In the genomic region with DNA sequence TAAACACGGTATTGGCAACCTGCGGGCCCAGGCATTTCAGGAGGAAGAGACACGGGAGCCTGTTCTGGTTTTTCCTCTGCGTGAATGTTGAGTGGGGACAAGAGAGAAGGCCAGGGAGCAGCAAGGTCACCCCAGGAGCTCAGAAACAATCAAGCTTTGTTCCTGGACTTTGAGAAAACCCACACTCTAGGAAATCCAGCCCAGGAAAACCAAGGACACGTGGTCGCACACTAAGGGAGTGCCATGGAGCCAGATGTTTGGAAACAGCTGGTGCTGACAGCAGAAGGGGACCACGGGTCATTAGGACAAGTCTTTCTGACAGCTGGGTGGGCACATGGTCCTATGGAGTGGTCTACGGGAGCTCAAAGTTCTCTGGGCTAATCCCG, we compare ENCODE assay signal across 1 cellular context.
A peak's percentile ranks its signal among the peaks of the same experiment; 100 is the strongest.
TF ChIP-seq lines count a peak whose summit lies in the region.

No MANE protein-coding gene starts in this region.

TF ChIP-seq in HepG2, 621 proteins besides CTCF, POLR2A, EP300 and RAD21 (continued from another document and continues in another):
- TF ChIP-seq, protein P1, sequence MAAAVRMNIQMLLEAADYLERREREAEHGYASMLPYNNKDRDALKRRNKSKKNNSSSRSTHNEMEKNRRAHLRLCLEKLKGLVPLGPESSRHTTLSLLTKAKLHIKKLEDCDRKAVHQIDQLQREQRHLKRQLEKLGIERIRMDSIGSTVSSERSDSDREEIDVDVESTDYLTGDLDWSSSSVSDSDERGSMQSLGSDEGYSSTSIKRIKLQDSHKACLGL (CRISPR knock-in tag; IDR thresholded peaks at IDR 0.05): 0 out of 2 replicates have a peak, but pooled peaks have one; percentile 47
- TF ChIP-seq JUND (CRISPR knock-in tag; IDR thresholded peaks at IDR 0.05): no peak
- peak; percentile 91 for TF ChIP-seq SALL1 (CRISPR knock-in tag; IDR thresholded peaks at IDR 0.05)
- TF ChIP-seq, protein P2, sequence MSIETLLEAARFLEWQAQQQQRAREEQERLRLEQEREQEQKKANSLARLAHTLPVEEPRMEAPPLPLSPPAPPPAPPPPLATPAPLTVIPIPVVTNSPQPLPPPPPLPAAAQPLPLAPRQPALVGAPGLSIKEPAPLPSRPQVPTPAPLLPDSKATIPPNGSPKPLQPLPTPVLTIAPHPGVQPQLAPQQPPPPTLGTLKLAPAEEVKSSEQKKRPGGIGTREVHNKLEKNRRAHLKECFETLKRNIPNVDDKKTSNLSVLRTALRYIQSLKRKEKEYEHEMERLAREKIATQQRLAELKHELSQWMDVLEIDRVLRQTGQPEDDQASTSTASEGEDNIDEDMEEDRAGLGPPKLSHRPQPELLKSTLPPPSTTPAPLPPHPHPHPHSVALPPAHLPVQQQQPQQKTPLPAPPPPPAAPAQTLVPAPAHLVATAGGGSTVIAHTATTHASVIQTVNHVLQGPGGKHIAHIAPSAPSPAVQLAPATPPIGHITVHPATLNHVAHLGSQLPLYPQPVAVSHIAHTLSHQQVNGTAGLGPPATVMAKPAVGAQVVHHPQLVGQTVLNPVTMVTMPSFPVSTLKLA (IDR thresholded peaks at IDR 0.05): peak; percentile 89
- peak; percentile 77; the same call in 1 of the 2 replicates for TF ChIP-seq ZNF614 (CRISPR knock-in tag; IDR thresholded peaks at IDR 0.05; ENCODE audit: borderline replicate concordance)
- peak; percentile 59 for TF ChIP-seq FOSL2 (CRISPR knock-in tag; IDR thresholded peaks at IDR 0.05)
- TF ChIP-seq ZNF333 (CRISPR knock-in tag; IDR thresholded peaks at IDR 0.05; ENCODE audit: borderline replicate concordance): no peak
- TF ChIP-seq, protein P3, sequence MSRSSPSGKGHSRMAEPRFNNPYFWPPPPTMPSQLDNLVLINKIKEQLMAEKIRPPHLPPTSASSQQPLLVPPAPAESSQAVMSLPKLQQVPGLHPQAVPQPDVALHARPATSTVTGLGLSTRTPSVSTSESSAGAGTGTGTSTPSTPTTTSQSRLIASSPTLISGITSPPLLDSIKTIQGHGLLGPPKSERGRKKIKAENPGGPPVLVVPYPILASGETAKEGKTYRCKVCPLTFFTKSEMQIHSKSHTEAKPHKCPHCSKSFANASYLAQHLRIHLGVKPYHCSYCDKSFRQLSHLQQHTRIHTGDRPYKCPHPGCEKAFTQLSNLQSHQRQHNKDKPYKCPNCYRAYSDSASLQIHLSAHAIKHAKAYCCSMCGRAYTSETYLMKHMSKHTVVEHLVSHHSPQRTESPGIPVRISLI (CRISPR knock-in tag; IDR thresholded peaks at IDR 0.05; ENCODE audit: borderline replicate concordance): no peak
- TF ChIP-seq NR2F1 (CRISPR knock-in tag; IDR thresholded peaks at IDR 0.05): 0 out of 4 replicates have a peak, but pooled peaks have one; percentile 13 to 25
- TF ChIP-seq, protein P4, sequence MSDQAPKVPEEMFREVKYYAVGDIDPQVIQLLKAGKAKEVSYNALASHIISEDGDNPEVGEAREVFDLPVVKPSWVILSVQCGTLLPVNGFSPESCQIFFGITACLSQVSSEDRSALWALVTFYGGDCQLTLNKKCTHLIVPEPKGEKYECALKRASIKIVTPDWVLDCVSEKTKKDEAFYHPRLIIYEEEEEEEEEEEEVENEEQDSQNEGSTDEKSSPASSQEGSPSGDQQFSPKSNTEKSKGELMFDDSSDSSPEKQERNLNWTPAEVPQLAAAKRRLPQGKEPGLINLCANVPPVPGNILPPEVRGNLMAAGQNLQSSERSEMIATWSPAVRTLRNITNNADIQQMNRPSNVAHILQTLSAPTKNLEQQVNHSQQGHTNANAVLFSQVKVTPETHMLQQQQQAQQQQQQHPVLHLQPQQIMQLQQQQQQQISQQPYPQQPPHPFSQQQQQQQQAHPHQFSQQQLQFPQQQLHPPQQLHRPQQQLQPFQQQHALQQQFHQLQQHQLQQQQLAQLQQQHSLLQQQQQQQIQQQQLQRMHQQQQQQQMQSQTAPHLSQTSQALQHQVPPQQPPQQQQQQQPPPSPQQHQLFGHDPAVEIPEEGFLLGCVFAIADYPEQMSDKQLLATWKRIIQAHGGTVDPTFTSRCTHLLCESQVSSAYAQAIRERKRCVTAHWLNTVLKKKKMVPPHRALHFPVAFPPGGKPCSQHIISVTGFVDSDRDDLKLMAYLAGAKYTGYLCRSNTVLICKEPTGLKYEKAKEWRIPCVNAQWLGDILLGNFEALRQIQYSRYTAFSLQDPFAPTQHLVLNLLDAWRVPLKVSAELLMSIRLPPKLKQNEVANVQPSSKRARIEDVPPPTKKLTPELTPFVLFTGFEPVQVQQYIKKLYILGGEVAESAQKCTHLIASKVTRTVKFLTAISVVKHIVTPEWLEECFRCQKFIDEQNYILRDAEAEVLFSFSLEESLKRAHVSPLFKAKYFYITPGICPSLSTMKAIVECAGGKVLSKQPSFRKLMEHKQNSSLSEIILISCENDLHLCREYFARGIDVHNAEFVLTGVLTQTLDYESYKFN (CRISPR knock-in tag; conservative IDR thresholded peaks at IDR 0.05): peak; percentile 67
- TF ChIP-seq ZNF30 (CRISPR knock-in tag; IDR thresholded peaks at IDR 0.05): no peak
- TF ChIP-seq ZNF792 (CRISPR knock-in tag; IDR thresholded peaks at IDR 0.05): peak; percentile 12; the same call in 1 of the 2 replicates
- TF ChIP-seq, protein P5, sequence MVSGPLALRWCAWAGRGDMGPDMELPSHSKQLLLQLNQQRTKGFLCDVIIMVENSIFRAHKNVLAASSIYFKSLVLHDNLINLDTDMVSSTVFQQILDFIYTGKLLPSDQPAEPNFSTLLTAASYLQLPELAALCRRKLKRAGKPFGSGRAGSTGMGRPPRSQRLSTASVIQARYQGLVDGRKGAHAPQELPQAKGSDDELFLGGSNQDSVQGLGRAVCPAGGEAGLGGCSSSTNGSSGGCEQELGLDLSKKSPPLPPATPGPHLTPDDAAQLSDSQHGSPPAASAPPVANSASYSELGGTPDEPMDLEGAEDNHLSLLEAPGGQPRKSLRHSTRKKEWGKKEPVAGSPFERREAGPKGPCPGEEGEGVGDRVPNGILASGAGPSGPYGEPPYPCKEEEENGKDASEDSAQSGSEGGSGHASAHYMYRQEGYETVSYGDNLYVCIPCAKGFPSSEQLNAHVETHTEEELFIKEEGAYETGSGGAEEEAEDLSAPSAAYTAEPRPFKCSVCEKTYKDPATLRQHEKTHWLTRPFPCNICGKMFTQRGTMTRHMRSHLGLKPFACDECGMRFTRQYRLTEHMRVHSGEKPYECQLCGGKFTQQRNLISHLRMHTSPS (CRISPR knock-in tag; IDR thresholded peaks at IDR 0.05; ENCODE audit: low read depth): peak; percentile 55; the same call in 1 of the 2 replicates
- TF ChIP-seq, protein P6, sequence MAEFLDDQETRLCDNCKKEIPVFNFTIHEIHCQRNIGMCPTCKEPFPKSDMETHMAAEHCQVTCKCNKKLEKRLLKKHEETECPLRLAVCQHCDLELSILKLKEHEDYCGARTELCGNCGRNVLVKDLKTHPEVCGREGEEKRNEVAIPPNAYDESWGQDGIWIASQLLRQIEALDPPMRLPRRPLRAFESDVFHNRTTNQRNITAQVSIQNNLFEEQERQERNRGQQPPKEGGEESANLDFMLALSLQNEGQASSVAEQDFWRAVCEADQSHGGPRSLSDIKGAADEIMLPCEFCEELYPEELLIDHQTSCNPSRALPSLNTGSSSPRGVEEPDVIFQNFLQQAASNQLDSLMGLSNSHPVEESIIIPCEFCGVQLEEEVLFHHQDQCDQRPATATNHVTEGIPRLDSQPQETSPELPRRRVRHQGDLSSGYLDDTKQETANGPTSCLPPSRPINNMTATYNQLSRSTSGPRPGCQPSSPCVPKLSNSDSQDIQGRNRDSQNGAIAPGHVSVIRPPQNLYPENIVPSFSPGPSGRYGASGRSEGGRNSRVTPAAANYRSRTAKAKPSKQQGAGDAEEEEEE (CRISPR knock-in tag; IDR thresholded peaks at IDR 0.05; ENCODE audit: borderline replicate concordance): no peak
- TF ChIP-seq, protein P7, sequence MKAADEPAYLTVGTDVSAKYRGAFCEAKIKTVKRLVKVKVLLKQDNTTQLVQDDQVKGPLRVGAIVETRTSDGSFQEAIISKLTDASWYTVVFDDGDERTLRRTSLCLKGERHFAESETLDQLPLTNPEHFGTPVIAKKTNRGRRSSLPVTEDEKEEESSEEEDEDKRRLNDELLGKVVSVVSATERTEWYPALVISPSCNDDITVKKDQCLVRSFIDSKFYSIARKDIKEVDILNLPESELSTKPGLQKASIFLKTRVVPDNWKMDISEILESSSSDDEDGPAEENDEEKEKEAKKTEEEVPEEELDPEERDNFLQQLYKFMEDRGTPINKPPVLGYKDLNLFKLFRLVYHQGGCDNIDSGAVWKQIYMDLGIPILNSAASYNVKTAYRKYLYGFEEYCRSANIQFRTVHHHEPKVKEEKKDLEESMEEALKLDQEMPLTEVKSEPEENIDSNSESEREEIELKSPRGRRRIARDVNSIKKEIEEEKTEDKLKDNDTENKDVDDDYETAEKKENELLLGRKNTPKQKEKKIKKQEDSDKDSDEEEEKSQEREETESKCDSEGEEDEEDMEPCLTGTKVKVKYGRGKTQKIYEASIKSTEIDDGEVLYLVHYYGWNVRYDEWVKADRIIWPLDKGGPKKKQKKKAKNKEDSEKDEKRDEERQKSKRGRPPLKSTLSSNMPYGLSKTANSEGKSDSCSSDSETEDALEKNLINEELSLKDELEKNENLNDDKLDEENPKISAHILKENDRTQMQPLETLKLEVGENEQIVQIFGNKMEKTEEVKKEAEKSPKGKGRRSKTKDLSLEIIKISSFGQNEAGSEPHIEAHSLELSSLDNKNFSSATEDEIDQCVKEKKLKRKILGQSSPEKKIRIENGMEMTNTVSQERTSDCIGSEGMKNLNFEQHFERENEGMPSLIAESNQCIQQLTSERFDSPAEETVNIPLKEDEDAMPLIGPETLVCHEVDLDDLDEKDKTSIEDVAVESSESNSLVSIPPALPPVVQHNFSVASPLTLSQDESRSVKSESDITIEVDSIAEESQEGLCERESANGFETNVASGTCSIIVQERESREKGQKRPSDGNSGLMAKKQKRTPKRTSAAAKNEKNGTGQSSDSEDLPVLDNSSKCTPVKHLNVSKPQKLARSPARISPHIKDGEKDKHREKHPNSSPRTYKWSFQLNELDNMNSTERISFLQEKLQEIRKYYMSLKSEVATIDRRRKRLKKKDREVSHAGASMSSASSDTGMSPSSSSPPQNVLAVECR (CRISPR knock-in tag; IDR thresholded peaks at IDR 0.05; ENCODE audit: borderline replicate concordance): peak; percentile 89
- TF ChIP-seq ISL2 (CRISPR knock-in tag; IDR thresholded peaks at IDR 0.05): peak; percentile 37; the same call in 1 of the 2 replicates
- no peak for TF ChIP-seq ZNF543 (CRISPR knock-in tag; IDR thresholded peaks at IDR 0.05)
- peak; percentile 61 for TF ChIP-seq SP4 (CRISPR knock-in tag; IDR thresholded peaks at IDR 0.05)
- TF ChIP-seq ZBTB1 (CRISPR knock-in tag; IDR thresholded peaks at IDR 0.05; ENCODE audit: borderline replicate concordance): no peak
- TF ChIP-seq NFIB (CRISPR knock-in tag; IDR thresholded peaks at IDR 0.05; ENCODE audit: borderline replicate concordance): no peak
- TF ChIP-seq, protein P8, sequence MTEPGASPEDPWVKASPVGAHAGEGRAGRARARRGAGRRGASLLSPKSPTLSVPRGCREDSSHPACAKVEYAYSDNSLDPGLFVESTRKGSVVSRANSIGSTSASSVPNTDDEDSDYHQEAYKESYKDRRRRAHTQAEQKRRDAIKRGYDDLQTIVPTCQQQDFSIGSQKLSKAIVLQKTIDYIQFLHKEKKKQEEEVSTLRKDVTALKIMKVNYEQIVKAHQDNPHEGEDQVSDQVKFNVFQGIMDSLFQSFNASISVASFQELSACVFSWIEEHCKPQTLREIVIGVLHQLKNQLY (CRISPR knock-in tag; IDR thresholded peaks at IDR 0.05): 0 out of 2 replicates have a peak, but pooled peaks have one; percentile 53
- peak; percentile 91 for TF ChIP-seq SOX5 (CRISPR knock-in tag; IDR thresholded peaks at IDR 0.05; ENCODE audit: borderline replicate concordance)
- TF ChIP-seq ZNF256 (CRISPR knock-in tag; conservative IDR thresholded peaks at IDR 0.05): no peak
- peak; percentile 44; the same call in 1 of the 2 replicates for TF ChIP-seq KDM2A (CRISPR knock-in tag; IDR thresholded peaks at IDR 0.05; ENCODE audit: borderline replicate concordance, low read depth)
- no peak for TF ChIP-seq ZNF563 (CRISPR knock-in tag; IDR thresholded peaks at IDR 0.05)
- peak; percentile 91 for TF ChIP-seq MXD4 (CRISPR knock-in tag; IDR thresholded peaks at IDR 0.05)
- TF ChIP-seq TBL1XR1 (IDR thresholded peaks at IDR 0.05; ENCODE audit: borderline replicate concordance, low read length, partially characterized antibody): peak; percentile 74
- TF ChIP-seq SMAD3 (CRISPR knock-in tag; IDR thresholded peaks at IDR 0.05): peak; percentile 73; the same call in 1 of the 2 replicates
- TF ChIP-seq TOPORS (CRISPR knock-in tag; IDR thresholded peaks at IDR 0.05): no peak
- TF ChIP-seq SAFB2 (CRISPR knock-in tag; IDR thresholded peaks at IDR 0.05; ENCODE audit: borderline replicate concordance, low read depth): no peak
- TF ChIP-seq KAT8 (CRISPR knock-in tag; IDR thresholded peaks at IDR 0.05): peak; percentile 53
- TF ChIP-seq TBX2 (CRISPR knock-in tag; IDR thresholded peaks at IDR 0.05; ENCODE audit: borderline replicate concordance): peak; percentile 77; the same call in 1 of the 2 replicates
- TF ChIP-seq, protein P9, sequence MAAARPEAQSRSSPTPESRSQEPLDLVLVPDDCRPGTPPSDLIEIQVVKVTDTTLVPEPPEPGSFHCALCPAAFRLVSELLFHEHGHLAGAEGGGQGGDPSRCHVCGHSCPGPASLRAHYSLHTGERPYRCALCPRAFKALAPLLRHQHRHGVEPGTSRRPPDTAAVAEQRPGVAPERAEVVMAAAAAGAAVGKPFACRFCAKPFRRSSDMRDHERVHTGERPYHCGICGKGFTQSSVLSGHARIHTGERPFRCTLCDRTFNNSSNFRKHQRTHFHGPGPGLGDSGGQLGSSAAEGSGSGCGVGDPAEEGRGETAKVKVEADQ (CRISPR knock-in tag; IDR thresholded peaks at IDR 0.05; ENCODE audit: borderline replicate concordance): 0 out of 2 replicates have a peak, but pooled peaks have one; percentile 20
- TF ChIP-seq HIVEP1 (CRISPR knock-in tag; IDR thresholded peaks at IDR 0.05): peak; percentile 91
- no peak for TF ChIP-seq MEIS1 (CRISPR knock-in tag; IDR thresholded peaks at IDR 0.05; ENCODE audit: borderline replicate concordance)
- no peak for TF ChIP-seq NFE2L2 (IDR thresholded peaks at IDR 0.05; ENCODE audit: low read length)
- no peak for TF ChIP-seq U2AF2 (IDR thresholded peaks at IDR 0.05; ENCODE audit: low read depth, low read length)
- TF ChIP-seq, protein P10, sequence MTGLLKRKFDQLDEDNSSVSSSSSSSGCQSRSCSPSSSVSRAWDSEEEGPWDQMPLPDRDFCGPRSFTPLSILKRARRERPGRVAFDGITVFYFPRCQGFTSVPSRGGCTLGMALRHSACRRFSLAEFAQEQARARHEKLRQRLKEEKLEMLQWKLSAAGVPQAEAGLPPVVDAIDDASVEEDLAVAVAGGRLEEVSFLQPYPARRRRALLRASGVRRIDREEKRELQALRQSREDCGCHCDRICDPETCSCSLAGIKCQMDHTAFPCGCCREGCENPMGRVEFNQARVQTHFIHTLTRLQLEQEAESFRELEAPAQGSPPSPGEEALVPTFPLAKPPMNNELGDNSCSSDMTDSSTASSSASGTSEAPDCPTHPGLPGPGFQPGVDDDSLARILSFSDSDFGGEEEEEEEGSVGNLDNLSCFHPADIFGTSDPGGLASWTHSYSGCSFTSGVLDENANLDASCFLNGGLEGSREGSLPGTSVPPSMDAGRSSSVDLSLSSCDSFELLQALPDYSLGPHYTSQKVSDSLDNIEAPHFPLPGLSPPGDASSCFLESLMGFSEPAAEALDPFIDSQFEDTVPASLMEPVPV (CRISPR knock-in tag; IDR thresholded peaks at IDR 0.05): 0 out of 2 replicates have a peak, but pooled peaks have one; percentile 40
- no peak for TF ChIP-seq ZFP82 (CRISPR knock-in tag; IDR thresholded peaks at IDR 0.05; ENCODE audit: borderline replicate concordance)
- no peak; the same call in 1 of the 2 replicates for TF ChIP-seq GATAD1 (CRISPR knock-in tag; IDR thresholded peaks at IDR 0.05)
